18 cellular contexts compared by ENCODE assay signal in genomic region chr1:209589440-209589839, GRCh38. TPM values are rescaled to one million over a fixed set of nuclear protein-coding genes. Genes with fewer than 3 reads are reported as not detected.
"Had no signal": no experiment of that assay in that cellular context is flagged by ENCODE, and none has a peak within 500 bp of the region (broad histone marks: within the 10 kb centered on the region; RNA-seq: fewer than 3 reads in every experiment).

No MANE protein-coding gene starts in this region.

- H3K4me2 ChIP-seq: hepatocyte, smooth muscle cell had no signal

- H3K4me3 ChIP-seq: colonic mucosa, hepatocyte, pancreas, right lobe of liver, smooth muscle cell, thyroid gland had no signal

- H3K27me3 ChIP-seq: thyroid gland had no signal

- H3K4me1 ChIP-seq: colonic mucosa, pancreas had no signal

- DNase-seq: activated CD4-positive, alpha-beta T cell treated with anti-CD3 and anti-CD28 coated beads, Interleukin-2, amount 50 U/mL, for 4 hours; activated naive CD8-positive, alpha-beta T cell treated with anti-CD3 and anti-CD28 coated beads for 36 hours; central memory CD4-positive, alpha-beta T cell; colonic mucosa; left cardiac atrium; naive thymus-derived CD8-positive, alpha-beta T cell; pancreas; right lobe of liver; stimulated activated naive CD4-positive, alpha-beta T cell; SW 1271; T-helper 2 cell; thyroid gland; WERI-Rb-1 had no signal

- H3K27ac ChIP-seq: colonic mucosa, hepatocyte, pancreas, right lobe of liver, thyroid gland, WERI-Rb-1 had no signal

- H2AFZ ChIP-seq: hepatocyte had no signal

- ATAC-seq: esophagus mucosa; left cardiac atrium; naive thymus-derived CD8-positive, alpha-beta T cell; pancreas; right lobe of liver had no signal

- H3K9me3 ChIP-seq: colonic mucosa, pancreas, right lobe of liver, thyroid gland had no signal

- H3K36me3 ChIP-seq: colonic mucosa, pancreas, right lobe of liver, thyroid gland, WERI-Rb-1 had no signal

RNA-seq across cellular contexts. Expression of gene CAMK1G, which starts 5.9 kb away (rescaled TPM):
- total RNA-seq: activated CD8-positive, alpha-beta memory T cell treated with anti-CD3 and anti-CD28 coated beads for 36 hours; activated naive CD8-positive, alpha-beta T cell treated with anti-CD3 and anti-CD28 coated beads for 36 hours; esophagus mucosa; mesenteric fat pad; naive thymus-derived CD8-positive, alpha-beta T cell; thyroid gland had no signal
- polyA plus RNA-seq: naive thymus-derived CD8-positive, alpha-beta T cell; smooth muscle cell had no signal
